In genomic region chr9:3136230-3136629, GRCh38 we compare ENCODE assay signal across 8 cellular contexts.
"Had no signal": no experiment of that assay in that cellular context is flagged by ENCODE, and none has a peak within 500 bp of the region (broad histone marks: within the 10 kb centered on the region; RNA-seq: fewer than 3 reads in every experiment).

No MANE protein-coding gene starts in this region.

- H3K4me3 ChIP-seq: GM12878 had no signal

- FAIRE-seq: G401.6, GM12878, GM12891, GM12892, GM18507, GM19239 had no signal

- DNase-seq: GDM1, GF-D8 had no signal

- ATAC-seq: GM12878 had no signal
